ENCODE assay signal across 16 cellular contexts in the genomic region with DNA sequence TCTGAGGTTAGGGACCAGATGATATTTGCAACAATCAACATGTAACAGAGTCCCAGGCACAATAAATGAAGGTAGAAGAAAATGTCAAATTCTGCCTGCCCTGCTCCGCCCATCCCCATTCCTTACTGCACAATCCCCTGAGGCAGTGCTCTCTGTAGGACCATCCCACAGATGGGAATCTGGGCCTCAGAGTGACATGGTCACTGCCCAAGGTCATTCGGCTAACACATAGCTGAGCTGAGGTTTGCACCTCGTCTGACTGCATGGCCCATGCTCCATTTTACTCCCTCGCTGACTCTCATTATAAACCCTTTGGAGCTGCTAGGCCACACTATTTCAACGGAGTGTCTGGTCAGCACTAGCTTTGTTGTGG. TPM values are rescaled to one million over a fixed set of nuclear protein-coding genes. Genes with fewer than 3 reads are reported as not detected.
DNase-seq lines count a peak whose midpoint lies in the region; ATAC-seq, FAIRE-seq and TF ChIP-seq lines count a peak whose summit lies in the region.
"Had no signal": no experiment of that assay in that cellular context is flagged by ENCODE, and none has a peak within 500 bp of the region (broad histone marks: within the 10 kb centered on the region; RNA-seq: fewer than 3 reads in every experiment).

No MANE protein-coding gene starts in this region.

- no peak overlapping the region for H4K8ac ChIP-seq in trophoblast cell (ENCODE audit: low read depth, low read length)

- H3K36me3 ChIP-seq in K562 (ENCODE audit: control insufficient read depth, insufficient read depth, low read length): no peaks in the 10 kb centered on the region
- no peaks in the 10 kb centered on the region for H3K36me3 ChIP-seq in trophoblast cell (ENCODE audit: control insufficient read depth in 1 of 2, insufficient read depth in 2 of 2, low read length in 2 of 2)
- H3K36me3 ChIP-seq: ascending aorta; BLaER1 treated with 17β-estradiol and CSF1 and Interleukin-3, amounts not matched to agents 10 nM and 100 nM; HAP-1; neutrophil; stomach had no signal

- 41% methylated on average over 5 of the region's 5 CpGs for WGBS in K562 (ENCODE audit: insufficient coverage, low coverage, missing lambda C conversion rate)
- no CpG with 5 or more reads among the region's 5 CpGs for WGBS in trophoblast cell (ENCODE audit: extremely low coverage, insufficient coverage, insufficient read length)

- no peak overlapping the region for H4K91ac ChIP-seq in trophoblast cell (ENCODE audit: low read depth, low read length)

- H3K9me3 ChIP-seq in K562 (replicated peaks; ENCODE audit: control insufficient read depth, insufficient read depth, low read depth, low read length) (no peaks in the 10 kb centered on the region), trophoblast cell (ENCODE audit: insufficient read depth, low read depth, low read length) (peaks cover 3% of the 10 kb centered on the region)
- H3K9me3 ChIP-seq: ascending aorta; BLaER1 treated with 17β-estradiol and CSF1 and Interleukin-3, amounts not matched to agents 10 nM and 100 nM; HAP-1; neutrophil; stomach had no signal

- POLR2A ChIA-PET in K562 (lab: Yijun Ruan, JAX): interaction anchor here (0.9 to 1.4 kb wide), 2 partner anchors 11 to 27 kb away, joined by 3 read pairs; no protein-coding TSS in a partner anchor

- H3K14ac ChIP-seq in trophoblast cell (ENCODE audit: low read length): no peak overlapping the region

- no peak overlapping the region for H3K4me3 ChIP-seq in K562
- H3K4me3 ChIP-seq in trophoblast cell (ENCODE audit: low read depth, low read length): no peak overlapping the region
- H3K4me3 ChIP-seq: BLaER1 treated with 17β-estradiol and CSF1 and Interleukin-3, amounts not matched to agents 10 nM and 100 nM; HAP-1; SK-N-MC; stomach had no signal

- in situ Hi-C loops in K562 (cut with MboI): no loop called here

- TF ChIP-seq EP300 in K562 (IDR thresholded peaks at IDR 0.05; ENCODE audit: low read length): no peak

- no peaks in the 10 kb centered on the region for H3K9me1 ChIP-seq in K562 (ENCODE audit: control insufficient read depth, insufficient read depth, low read length)

- H3K4ac ChIP-seq in trophoblast cell (ENCODE audit: low read depth, low read length): no peak overlapping the region

- DNase-seq in K562 (ENCODE audit: extremely low read depth in 1 of 4, low spot score in 3 of 4) (no peak), trophoblast cell (peak; percentile 34 to 52)
- DNase-seq in central memory CD4-positive, alpha-beta T cell: no peak
- no peak for DNase-seq in effector CD4-positive, alpha-beta T cell
- DNase-seq: activated CD8-positive, alpha-beta T cell treated with anti-CD3 and anti-CD28 coated beads for 36 hours; DMS79 treated with DMSO at 0.1 percent for 48 hours; NCI-H1436; NCI-H226; small intestine; stomach had no signal

- no peak overlapping the region for H3K27ac ChIP-seq in K562 (ENCODE audit: extremely low read depth, low read depth, low read length)
- no peak overlapping the region for H3K27ac ChIP-seq in trophoblast cell (ENCODE audit: low read depth, low read length)
- H3K27ac ChIP-seq: BLaER1 treated with 17β-estradiol and CSF1 and Interleukin-3, amounts not matched to agents 10 nM and 100 nM; neutrophil; SK-N-MC; stomach had no signal

- H3K23ac ChIP-seq in trophoblast cell (ENCODE audit: low read length): no peak overlapping the region

- H4K12ac ChIP-seq in trophoblast cell (ENCODE audit: low read depth, low read length): no peak overlapping the region

- H3K4me1 ChIP-seq in K562 (replicated peaks in 1 of 2; ENCODE audit: control insufficient read depth in 2 of 2, insufficient read depth in 2 of 2, low read length in 2 of 2) (peaks cover 0 to 3% of the 10 kb centered on the region in 2 experiments; a peak in 3 of 5 replicates), trophoblast cell (ENCODE audit: control insufficient read depth in 1 of 2, insufficient read depth in 2 of 2, low read length in 2 of 2) (peaks cover 3 to 5% of the 10 kb centered on the region in 2 experiments)
- H3K4me1 ChIP-seq: BLaER1 treated with 17β-estradiol and CSF1 and Interleukin-3, amounts not matched to agents 10 nM and 100 nM; HAP-1; stomach had no signal

- TF ChIP-seq CTCF in K562 (IDR thresholded peaks at IDR 0.05 in 2 of 3, conservative IDR thresholded peaks at IDR 0.05 in 1 of 3; ENCODE audit: insufficient read depth in 2 of 3, low read depth in 1 of 3, low read length in 3 of 3): no peak

- H3K9ac ChIP-seq in K562 (ENCODE audit: insufficient read depth in 1 of 2, low read depth in 2 of 2, low read length in 2 of 2) (no peak overlapping the region), trophoblast cell (ENCODE audit: low read length) (no peak overlapping the region)
- H3K9ac ChIP-seq: BLaER1 treated with 17β-estradiol and CSF1 and Interleukin-3, amounts not matched to agents 10 nM and 100 nM had no signal

- no peaks in the 10 kb centered on the region for H4K20me1 ChIP-seq in K562 (replicated peaks; ENCODE audit: control insufficient read depth, insufficient read depth, low read length)
- H4K20me1 ChIP-seq: BLaER1 treated with 17β-estradiol and CSF1 and Interleukin-3, amounts not matched to agents 10 nM and 100 nM had no signal

- no peak for FAIRE-seq in K562 (lab: Jason Lieb, UNC)
- FAIRE-seq: small intestine had no signal

- H2AFZ ChIP-seq in K562 (ENCODE audit: low read depth, low read length) (no peak overlapping the region), trophoblast cell (ENCODE audit: insufficient read depth, low read length, poor library complexity) (no peak overlapping the region)

- H2AK5ac ChIP-seq in trophoblast cell (ENCODE audit: low read length): no peak overlapping the region

- H3K18ac ChIP-seq in trophoblast cell (ENCODE audit: low read length): no peak overlapping the region

- ATAC-seq in K562: no peak
- ATAC-seq: activated CD8-positive, alpha-beta T cell treated with anti-CD3 and anti-CD28 coated beads for 36 hours had no signal

- H2BK120ac ChIP-seq in trophoblast cell (ENCODE audit: insufficient read depth, low read length, poor library complexity): no peak overlapping the region

- CTCF ChIA-PET in K562 (lab: Yijun Ruan, JAX; ENCODE audit: low intra/inter-chr PET ratio): no interaction called here

- TF ChIP-seq POLR2A in K562 (conservative IDR thresholded peaks at IDR 0.05): no peak

- intact Hi-C loops in K562 (cut with micrococcal nuclease): no loop called here

- H3K79me2 ChIP-seq in K562 (ENCODE audit: control insufficient read depth, insufficient read depth, low read length) (no peaks in the 10 kb centered on the region), trophoblast cell (ENCODE audit: control insufficient read depth, insufficient read depth, low read length, poor library complexity) (no peaks in the 10 kb centered on the region)

- no peak overlapping the region for H2BK12ac ChIP-seq in trophoblast cell (ENCODE audit: low read length)

- no peak overlapping the region for H2BK5ac ChIP-seq in trophoblast cell (ENCODE audit: low read depth, low read length, poor library complexity)

- no peaks in the 10 kb centered on the region for H3K27me3 ChIP-seq in K562 (ENCODE audit: control insufficient read depth in 2 of 2, insufficient read depth in 2 of 2, low read length in 2 of 2)
- no peaks in the 10 kb centered on the region for H3K27me3 ChIP-seq in trophoblast cell (ENCODE audit: insufficient read depth, low read length)
- H3K27me3 ChIP-seq: ascending aorta; BLaER1 treated with 17β-estradiol and CSF1 and Interleukin-3, amounts not matched to agents 10 nM and 100 nM; neutrophil; stomach had no signal

- H3K4me2 ChIP-seq in K562 (ENCODE audit: insufficient read depth, low read length) (no peak overlapping the region), trophoblast cell (ENCODE audit: low read length) (no peak overlapping the region)

- TF ChIP-seq RAD21 in K562 (CRISPR knock-in tag; conservative IDR thresholded peaks at IDR 0.05 in 1 of 2, IDR thresholded peaks at IDR 0.05 in 1 of 2): no peak

- no peaks in the 10 kb centered on the region for H3K79me1 ChIP-seq in trophoblast cell (ENCODE audit: low read length)

- no TSS peak for BruUV-seq in K562 (replicated peaks; lab: Mats Ljungman, UMichigan)

RNA-seq across cellular contexts. Expression of a gene that starts 1.2 kb away (rescaled TPM):
- total RNA-seq in K562 (2011; cell fraction: chromatin; rRNA removed; ENCODE audit: low replicate concordance): not detected in 2 replicates
- total RNA-seq in K562 (2011; cell fraction: nucleolus; rRNA removed): not detected in 2 replicates
- total RNA-seq in K562 (2011; cell fraction: nucleoplasm; rRNA removed): not detected in 2 replicates
- total RNA-seq in K562 (2014; rRNA removed): not detected in 2 replicates
- not detected in 2 replicates for total RNA-seq in K562 (2014; rRNA removed; fragmentation: Illumina TruSeq; extraction: Trizol)
- total RNA-seq in K562 (2015; rRNA removed; fragmentation: Illumina TruSeq; extraction: Trizol): not detected in 2 replicates
- total RNA-seq in K562 (2021): not detected in 2 replicates
- polyA plus RNA-seq in K562 (2011; rRNA removed): not detected in 2 replicates
- not detected in 2 replicates for polyA plus RNA-seq in K562 (2011; cell fraction: cytosol; rRNA removed)
- polyA plus RNA-seq in K562 (2011; cell fraction: nucleus; rRNA removed): not detected in 2 replicates
- polyA plus RNA-seq in K562 (2012): 0.03 TPM in 1 of 2 replicates, not detected in the other
- polyA plus RNA-seq in K562 (2014; fragmentation: Illumina TruSeq; extraction: Trizol): not detected in 2 replicates
- polyA plus RNA-seq in K562 (2014; fragmentation: Nextera tagmentation; extraction: Ambion mirVana): not detected
- not detected in 2 replicates for polyA plus RNA-seq in K562 (2014; rRNA removed)
- not detected in 2 replicates for polyA minus RNA-seq in K562 (2011; rRNA and poly(A)+ RNA removed)
- not detected in 2 replicates for polyA minus RNA-seq in K562 (2011; cell fraction: cytosol; rRNA and poly(A)+ RNA removed)
- not detected in 2 replicates for polyA minus RNA-seq in K562 (2011; cell fraction: nucleus; rRNA and poly(A)+ RNA removed)
- polyA plus RNA-seq in trophoblast cell (2013): 0.01 TPM in 1 of 2 replicates, not detected in the other
- total RNA-seq: activated CD8-positive, alpha-beta T cell treated with anti-CD3 and anti-CD28 coated beads for 36 hours; stomach had no signal

RNA-seq across cellular contexts. Expression of a gene that starts 4.1 kb away (rescaled TPM):
- not detected in 2 replicates for total RNA-seq in K562 (2011; cell fraction: chromatin; rRNA removed; ENCODE audit: low replicate concordance)
- not detected in 2 replicates for total RNA-seq in K562 (2011; cell fraction: nucleolus; rRNA removed)
- not detected in 2 replicates for total RNA-seq in K562 (2011; cell fraction: nucleoplasm; rRNA removed)
- total RNA-seq in K562 (2014; rRNA removed) (not detected in 2 replicates), K562 (2014; rRNA removed; fragmentation: Illumina TruSeq; extraction: Trizol) (not detected in 2 replicates), K562 (2015; rRNA removed; fragmentation: Illumina TruSeq; extraction: Trizol) (not detected in 2 replicates), K562 (2021) (not detected in 2 replicates)
- polyA plus RNA-seq in K562 (2011; rRNA removed) (not detected in 2 replicates), K562 (2014; fragmentation: Illumina TruSeq; extraction: Trizol) (not detected in 2 replicates), K562 (2014; fragmentation: Nextera tagmentation; extraction: Ambion mirVana) (not detected), K562 (2014; rRNA removed) (not detected in 2 replicates)
- not detected in 2 replicates for polyA plus RNA-seq in K562 (2011; cell fraction: cytosol; rRNA removed)
- not detected in 2 replicates for polyA plus RNA-seq in K562 (2011; cell fraction: nucleus; rRNA removed)
- not detected in 2 replicates for polyA plus RNA-seq in K562 (2012)
- polyA minus RNA-seq in K562 (2011; rRNA and poly(A)+ RNA removed): not detected in 2 replicates
- not detected in 2 replicates for polyA minus RNA-seq in K562 (2011; cell fraction: cytosol; rRNA and poly(A)+ RNA removed)
- not detected in 2 replicates for polyA minus RNA-seq in K562 (2011; cell fraction: nucleus; rRNA and poly(A)+ RNA removed)
- polyA plus RNA-seq in trophoblast cell (2013): not detected in 2 replicates
- total RNA-seq: activated CD8-positive, alpha-beta T cell treated with anti-CD3 and anti-CD28 coated beads for 36 hours; ascending aorta; dermis microvascular lymphatic vessel endothelial cell; stomach had no signal
- polyA plus RNA-seq: small intestine, stomach had no signal

RNA-seq across cellular contexts. Expression of a gene that starts 12.8 kb away (rescaled TPM):
- not detected in 2 replicates for total RNA-seq in K562 (2011; cell fraction: chromatin; rRNA removed; ENCODE audit: low replicate concordance)
- not detected in 2 replicates for total RNA-seq in K562 (2011; cell fraction: nucleolus; rRNA removed)
- total RNA-seq in K562 (2011; cell fraction: nucleoplasm; rRNA removed): not detected in 2 replicates
- total RNA-seq in K562 (2014; rRNA removed) (not detected in 2 replicates), K562 (2014; rRNA removed; fragmentation: Illumina TruSeq; extraction: Trizol) (not detected in 2 replicates), K562 (2015; rRNA removed; fragmentation: Illumina TruSeq; extraction: Trizol) (not detected in 2 replicates), K562 (2021) (not detected in 2 replicates)
- polyA plus RNA-seq in K562 (2011; rRNA removed) (not detected in 2 replicates), K562 (2014; fragmentation: Illumina TruSeq; extraction: Trizol) (not detected in 2 replicates), K562 (2014; fragmentation: Nextera tagmentation; extraction: Ambion mirVana) (not detected), K562 (2014; rRNA removed) (not detected in 2 replicates)
- not detected in 2 replicates for polyA plus RNA-seq in K562 (2011; cell fraction: cytosol; rRNA removed)
- not detected in 2 replicates for polyA plus RNA-seq in K562 (2011; cell fraction: nucleus; rRNA removed)
- polyA plus RNA-seq in K562 (2012): not detected in 2 replicates
- not detected in 2 replicates for polyA minus RNA-seq in K562 (2011; rRNA and poly(A)+ RNA removed)
- polyA minus RNA-seq in K562 (2011; cell fraction: cytosol; rRNA and poly(A)+ RNA removed): not detected in 2 replicates
- not detected in 2 replicates for polyA minus RNA-seq in K562 (2011; cell fraction: nucleus; rRNA and poly(A)+ RNA removed)
- polyA plus RNA-seq in trophoblast cell (2013): 0.25 and 0.39 TPM in 2 replicates
- total RNA-seq: activated CD8-positive, alpha-beta T cell treated with anti-CD3 and anti-CD28 coated beads for 36 hours; ascending aorta; stomach had no signal

RNA-seq across cellular contexts. Expression of a gene that starts 47.9 kb away (rescaled TPM):
- total RNA-seq in K562 (2011; cell fraction: chromatin; rRNA removed; ENCODE audit: low replicate concordance): 12.5 and 13.3 TPM in 2 replicates
- 9.8 and 11.2 TPM in 2 replicates for total RNA-seq in K562 (2011; cell fraction: nucleolus; rRNA removed)
- total RNA-seq in K562 (2011; cell fraction: nucleoplasm; rRNA removed): 12.8 and 17.4 TPM in 2 replicates
- 8.8 and 10.9 TPM in 2 replicates for total RNA-seq in K562 (2014; rRNA removed)
- total RNA-seq in K562 (2014; rRNA removed; fragmentation: Illumina TruSeq; extraction: Trizol): 10.7 and 11.0 TPM in 2 replicates
- 7.1 and 8.3 TPM in 2 replicates for total RNA-seq in K562 (2015; rRNA removed; fragmentation: Illumina TruSeq; extraction: Trizol)
- total RNA-seq in K562 (2021): 11.4 and 12.1 TPM in 2 replicates
- 23.9 and 27.6 TPM in 2 replicates for polyA plus RNA-seq in K562 (2011; rRNA removed)
- 18.1 and 28.7 TPM in 2 replicates for polyA plus RNA-seq in K562 (2011; cell fraction: cytosol; rRNA removed)
- polyA plus RNA-seq in K562 (2011; cell fraction: nucleus; rRNA removed): 11.7 and 17.4 TPM in 2 replicates
- polyA plus RNA-seq in K562 (2012): 13.1 and 15.7 TPM in 2 replicates
- polyA plus RNA-seq in K562 (2014; fragmentation: Illumina TruSeq; extraction: Trizol): 14.7 and 19.3 TPM in 2 replicates
- 10 to 100 TPM; 10.4 to 11.7 TPM for polyA plus RNA-seq in K562 (2014; fragmentation: Nextera tagmentation; extraction: Ambion mirVana)
- 18.3 and 28.1 TPM in 2 replicates for polyA plus RNA-seq in K562 (2014; rRNA removed)
- 8.1 and 10.0 TPM in 2 replicates for polyA minus RNA-seq in K562 (2011; rRNA and poly(A)+ RNA removed)
- 3.1 and 4.8 TPM in 2 replicates for polyA minus RNA-seq in K562 (2011; cell fraction: cytosol; rRNA and poly(A)+ RNA removed)
- polyA minus RNA-seq in K562 (2011; cell fraction: nucleus; rRNA and poly(A)+ RNA removed): 1.9 and 3.0 TPM in 2 replicates
- polyA plus RNA-seq in trophoblast cell (2013): 4.4 and 4.7 TPM in 2 replicates

RNA-seq across cellular contexts. Expression of a gene that starts 55.0 kb away (rescaled TPM):
- total RNA-seq in K562 (2011; cell fraction: chromatin; rRNA removed; ENCODE audit: low replicate concordance): 13.6 and 25.0 TPM in 2 replicates
- total RNA-seq in K562 (2011; cell fraction: nucleolus; rRNA removed): 15.9 and 17.7 TPM in 2 replicates
- total RNA-seq in K562 (2011; cell fraction: nucleoplasm; rRNA removed): 19.7 and 21.3 TPM in 2 replicates
- total RNA-seq in K562 (2014; rRNA removed): 16.5 and 18.2 TPM in 2 replicates
- total RNA-seq in K562 (2014; rRNA removed; fragmentation: Illumina TruSeq; extraction: Trizol): 11.1 and 11.3 TPM in 2 replicates
- total RNA-seq in K562 (2015; rRNA removed; fragmentation: Illumina TruSeq; extraction: Trizol): 12.2 and 13.3 TPM in 2 replicates
- 18.6 and 20.1 TPM in 2 replicates for total RNA-seq in K562 (2021)
- polyA plus RNA-seq in K562 (2011; rRNA removed): 24.2 and 28.4 TPM in 2 replicates
- 27.2 and 28.2 TPM in 2 replicates for polyA plus RNA-seq in K562 (2011; cell fraction: cytosol; rRNA removed)
- polyA plus RNA-seq in K562 (2011; cell fraction: nucleus; rRNA removed): 18.6 and 20.6 TPM in 2 replicates
- polyA plus RNA-seq in K562 (2012): 14.1 and 20.3 TPM in 2 replicates
- polyA plus RNA-seq in K562 (2014; fragmentation: Illumina TruSeq; extraction: Trizol): 18.9 and 20.3 TPM in 2 replicates
- polyA plus RNA-seq in K562 (2014; fragmentation: Nextera tagmentation; extraction: Ambion mirVana): 1 to 10 TPM; 4.4 to 6.3 TPM
- 16.4 and 18.9 TPM in 2 replicates for polyA plus RNA-seq in K562 (2014; rRNA removed)
- polyA minus RNA-seq in K562 (2011; rRNA and poly(A)+ RNA removed): 17.1 and 20.2 TPM in 2 replicates
- 8.8 and 12.1 TPM in 2 replicates for polyA minus RNA-seq in K562 (2011; cell fraction: cytosol; rRNA and poly(A)+ RNA removed)
- 5.9 and 7.6 TPM in 2 replicates for polyA minus RNA-seq in K562 (2011; cell fraction: nucleus; rRNA and poly(A)+ RNA removed)
- polyA plus RNA-seq in trophoblast cell (2013): 15.6 and 16.1 TPM in 2 replicates

Comparison
In these comparisons a context has a peak if more than half of its experiments do, and no peak if none do; other contexts are left out.
1. DNase-seq: peak in trophoblast cell (2 of 2); none in K562 (0 of 4), central memory CD4-positive, alpha-beta T cell (single experiment) and effector CD4-positive, alpha-beta T cell (single experiment).